ENCODE assay signal across 8 cellular contexts in genomic region chr19:35495107-35496064, GRCh38. TPM values are rescaled to one million over a fixed set of nuclear protein-coding genes. Genes with fewer than 3 reads are reported as not detected.
A peak's percentile ranks its signal among the peaks of the same experiment; 100 is the strongest.
DNase-seq lines count a peak whose midpoint lies in the region; ATAC-seq and TF ChIP-seq lines count a peak whose summit lies in the region.

No MANE protein-coding gene starts in this region.

- H3K4me1 Mint-ChIP-seq in activated CD4-positive, alpha-beta memory T cell treated with anti-CD3 and anti-CD28 coated beads, Interleukin-2, amount 10 ng/mL, durations not matched to agents 7 days and 5 days = peaks cover 1% of the 10 kb centered on the region
- peaks cover 7% of the 10 kb centered on the region for H3K4me1 Mint-ChIP-seq in memory B cell

- peak; percentile 7 for DNase-seq in AG09319 (ENCODE audit: extremely low read depth, low read depth)
- peak; percentile 95 for DNase-seq in NCI-H2227 (lab: John Stamatoyannopoulos, UW; ENCODE audit: unreplicated experiment)
- DNase-seq in activated CD4-positive, alpha-beta memory T cell treated with anti-CD3 and anti-CD28 coated beads, Interleukin-2, amount 10 ng/mL, durations not matched to agents 7 days and 5 days = peak; percentile 67
- peak; percentile 77 for DNase-seq in ecto neural progenitor cell (ENCODE audit: low spot score)
- DNase-seq in memory B cell (ENCODE audit: low spot score in 2 of 2) = peak; percentile 65 to 73
- DNase-seq in stimulated activated CD8-positive, alpha-beta memory T cell treated with anti-CD3 and anti-CD28 coated beads, Interleukin-15, amount 100 ng/mL, for 4 hours (ENCODE audit: low read depth in 2 of 2) = peak; percentile 70 to 85
- no peak for DNase-seq in mesenteric fat pad (ENCODE audit: low spot score)

- no peak overlapping the region for H3K4me3 Mint-ChIP-seq in activated CD4-positive, alpha-beta memory T cell treated with anti-CD3 and anti-CD28 coated beads, Interleukin-2, amount 10 ng/mL, durations not matched to agents 7 days and 5 days
- H3K4me3 Mint-ChIP-seq in memory B cell = peak overlapping the region; percentile 52

- H3K27ac Mint-ChIP-seq in activated CD4-positive, alpha-beta memory T cell treated with anti-CD3 and anti-CD28 coated beads, Interleukin-2, amount 10 ng/mL, durations not matched to agents 7 days and 5 days = no peak overlapping the region
- no peak overlapping the region for H3K27ac Mint-ChIP-seq in memory B cell

- peak; percentile 46 for ATAC-seq in GM18867 (IDR thresholded peaks at IDR 0.05; ENCODE audit: unreplicated experiment)
- ATAC-seq in memory B cell (ENCODE audit: low read depth) = peak; percentile 97

- TF ChIP-seq CTCF in AG09319 (IDR thresholded peaks at IDR 0.05; ENCODE audit: low read depth, low read length) = peak; percentile 99

- CTCF ChIA-PET in activated CD4-positive, alpha-beta memory T cell treated with anti-CD3 and anti-CD28 coated beads, Interleukin-2, amount 10 ng/mL, durations not matched to agents 7 days and 5 days (lab: Charles Lee) = interaction anchor here (0.6 to 1.9 kb wide), 29 partner anchors 8 to 444 kb away, joined by 3 to 25 read pairs (median 4); partner anchors contain the start of genes FFAR1, FFAR3 and FXYD5

- peaks cover 29% of the 10 kb centered on the region for H3K27me3 Mint-ChIP-seq in activated CD4-positive, alpha-beta memory T cell treated with anti-CD3 and anti-CD28 coated beads, Interleukin-2, amount 10 ng/mL, durations not matched to agents 7 days and 5 days
- peaks cover 11% of the 10 kb centered on the region for H3K27me3 Mint-ChIP-seq in memory B cell

- H3K36me3 Mint-ChIP-seq in activated CD4-positive, alpha-beta memory T cell treated with anti-CD3 and anti-CD28 coated beads, Interleukin-2, amount 10 ng/mL, durations not matched to agents 7 days and 5 days (ENCODE audit: low read depth) = no peaks in the 10 kb centered on the region
- no peaks in the 10 kb centered on the region for H3K36me3 Mint-ChIP-seq in memory B cell

- POLR2A ChIA-PET in activated CD4-positive, alpha-beta memory T cell treated with anti-CD3 and anti-CD28 coated beads, Interleukin-2, amount 10 ng/mL, durations not matched to agents 7 days and 5 days (lab: Charles Lee) = interaction anchor here (0.8 kb wide), 2 partner anchors 15 to 142 kb away, joined by 3 read pairs; no protein-coding TSS in a partner anchor

- H3K9me3 Mint-ChIP-seq in activated CD4-positive, alpha-beta memory T cell treated with anti-CD3 and anti-CD28 coated beads, Interleukin-2, amount 10 ng/mL, durations not matched to agents 7 days and 5 days = no peaks in the 10 kb centered on the region
- no peaks in the 10 kb centered on the region for H3K9me3 Mint-ChIP-seq in memory B cell

RNA-seq across cellular contexts. Expression of gene KRTDAP, which starts 5.1 kb away (rescaled TPM):
- not detected for total RNA-seq in activated CD4-positive, alpha-beta memory T cell treated with anti-CD3 and anti-CD28 coated beads, Interleukin-2, amount 10 ng/mL, durations not matched to agents 7 days and 5 days
- not detected for total RNA-seq in mesenteric fat pad

RNA-seq across cellular contexts. Expression of gene DMKN, which starts 18.1 kb away (rescaled TPM):
- total RNA-seq in activated CD4-positive, alpha-beta memory T cell treated with anti-CD3 and anti-CD28 coated beads, Interleukin-2, amount 10 ng/mL, durations not matched to agents 7 days and 5 days = not detected
- total RNA-seq in mesenteric fat pad = 3.1 TPM

RNA-seq across cellular contexts. Expression of gene SBSN, which starts 32.7 kb away (rescaled TPM):
- total RNA-seq in activated CD4-positive, alpha-beta memory T cell treated with anti-CD3 and anti-CD28 coated beads, Interleukin-2, amount 10 ng/mL, durations not matched to agents 7 days and 5 days = not detected
- total RNA-seq in mesenteric fat pad = not detected

RNA-seq across cellular contexts. Expression of gene GAPDHS, which starts 37.9 kb away (rescaled TPM):
- not detected for total RNA-seq in activated CD4-positive, alpha-beta memory T cell treated with anti-CD3 and anti-CD28 coated beads, Interleukin-2, amount 10 ng/mL, durations not matched to agents 7 days and 5 days
- total RNA-seq in mesenteric fat pad = not detected

RNA-seq across cellular contexts. Expression of gene FFAR2, which starts 47.3 kb away (rescaled TPM):
- not detected for total RNA-seq in activated CD4-positive, alpha-beta memory T cell treated with anti-CD3 and anti-CD28 coated beads, Interleukin-2, amount 10 ng/mL, durations not matched to agents 7 days and 5 days
- 2.4 TPM for total RNA-seq in mesenteric fat pad
